Comparison of ENCODE assay signal across 8 cellular contexts in genomic region chr4:127922226-127922625, GRCh38.
"Had no signal": no experiment of that assay in that cellular context is flagged by ENCODE, and none has a peak within 500 bp of the region (broad histone marks: within the 10 kb centered on the region; RNA-seq: fewer than 3 reads in every experiment).

No MANE protein-coding gene starts in this region.

- DNase-seq: GM23248, GOT3, H7, IMR-90, KBM-7 had no signal

- H3K27ac ChIP-seq: GM23248, HL-60 had no signal

- H3K4me1 ChIP-seq: HAP-1 had no signal

- H2AFZ ChIP-seq: GM23248 had no signal

- H3K4me3 ChIP-seq: GM23248, HAP-1 had no signal

- ATAC-seq: HCT116 had no signal

- H3K9me3 ChIP-seq: HAP-1 had no signal

- H3K9ac ChIP-seq: GM23248 had no signal
